10 cellular contexts compared by ENCODE assay signal in the genomic region with DNA sequence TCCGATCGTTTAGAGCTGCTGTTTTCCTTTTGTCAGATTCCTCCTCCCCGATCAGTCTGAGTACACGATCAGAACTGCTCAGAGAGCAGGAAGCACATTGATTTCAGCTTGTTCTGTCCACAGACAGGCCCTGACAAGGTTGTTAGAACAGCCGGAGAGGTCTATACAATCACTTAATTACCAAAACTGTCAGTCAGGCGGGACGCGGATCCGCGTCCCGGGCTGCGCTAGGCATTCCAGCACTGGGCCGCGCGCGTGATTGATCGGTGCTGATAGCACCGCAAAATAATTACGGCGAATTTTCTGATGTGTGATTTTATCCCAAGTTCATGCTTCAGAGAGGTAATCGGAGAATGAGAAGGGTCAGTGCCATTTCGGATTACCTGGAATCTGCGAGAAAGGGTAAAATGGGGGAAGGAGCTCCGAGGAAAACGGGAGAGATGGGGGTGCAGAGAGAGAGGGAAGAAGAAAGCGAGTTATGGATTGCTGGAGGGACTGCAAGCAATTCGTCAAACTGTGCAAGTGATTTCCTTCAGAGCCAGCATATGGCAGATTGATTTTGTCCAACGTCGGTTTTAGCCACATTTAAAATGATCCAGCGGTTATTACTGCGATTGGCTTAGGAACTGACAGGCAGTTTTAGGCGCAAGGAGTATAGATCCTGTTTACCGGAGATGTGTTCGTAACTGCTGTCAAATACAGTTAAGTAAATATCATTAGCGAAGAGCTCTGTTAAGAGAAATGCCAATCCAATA. TPM values are rescaled to one million over a fixed set of nuclear protein-coding genes. Genes with fewer than 3 reads are reported as not detected.
DNase-seq lines count a peak whose midpoint lies in the region; ATAC-seq and TF ChIP-seq lines count a peak whose summit lies in the region.
"Had no signal": no experiment of that assay in that cellular context is flagged by ENCODE, and none has a peak within 500 bp of the region (broad histone marks: within the 10 kb centered on the region; RNA-seq: fewer than 3 reads in every experiment).

No MANE protein-coding gene starts in this region.

- CTCF ChIA-PET in activated CD8-positive, alpha-beta T cell treated with anti-CD3 and anti-CD28 coated beads for 36 hours (lab: Charles Lee), result interaction anchor here (0.9 to 3.5 kb wide), 5 partner anchors 11 to 439 kb away, joined by 3 to 12 read pairs (median 4); no protein-coding TSS in a partner anchor

- no peaks in the 10 kb centered on the region for H3K9me2 ChIP-seq in MM.1S (replicated peaks; ENCODE audit: insufficient read depth, low read length)

- POLR2A ChIA-PET in activated CD8-positive, alpha-beta T cell treated with anti-CD3 and anti-CD28 coated beads for 36 hours (lab: Charles Lee), result interaction anchor here (0.6 kb wide), 1 partner anchor 145 kb away, joined by 3 read pairs; no protein-coding TSS in a partner anchor

- TF ChIP-seq CTCF in GM20000 (IDR thresholded peaks at IDR 0.05; ENCODE audit: extremely low read depth, missing control alignments), result no peak
- no peak for TF ChIP-seq CTCF in activated CD8-positive, alpha-beta T cell treated with anti-CD3 and anti-CD28 coated beads for 36 hours (IDR thresholded peaks at IDR 0.05)
- no peak for TF ChIP-seq CTCF in right atrium auricular region (IDR thresholded peaks at IDR 0.05)
- no peak for TF ChIP-seq CTCF in MM.1S (IDR thresholded peaks at IDR 0.05; ENCODE audit: low read length)

- intact Hi-C loops in activated CD8-positive, alpha-beta T cell treated with anti-CD3 and anti-CD28 coated beads for 36 hours (cut with micrococcal nuclease), result loop anchor here (5.0 to 10.0 kb wide), 3 partner anchors 111 to 439 kb away; no protein-coding TSS in a partner anchor

- no peak for ATAC-seq in activated CD8-positive, alpha-beta T cell treated with anti-CD3 and anti-CD28 coated beads for 36 hours
- ATAC-seq in HG03159 (IDR thresholded peaks at IDR 0.05; ENCODE audit: unreplicated experiment), result no peak

- H3K9ac ChIP-seq in MM.1S (ENCODE audit: low read length), result no peak overlapping the region

- H3K27ac ChIP-seq in right atrium auricular region (no peak overlapping the region), MM.1S (ENCODE audit: low read length) (no peak overlapping the region)

- H3K9me3 Mint-ChIP-seq in activated CD8-positive, alpha-beta T cell treated with anti-CD3 and anti-CD28 coated beads for 36 hours, result peaks cover 5% of the 10 kb centered on the region

- H3K4me1 ChIP-seq in right atrium auricular region, result peaks cover 0 to 57% of the 10 kb centered on the region in 2 donors
- H3K4me1 ChIP-seq in MM.1S (ENCODE audit: low read length), result no peaks in the 10 kb centered on the region

- H3F3A ChIP-seq in MM.1S (ENCODE audit: insufficient read depth, low read length), result 0 out of 2 replicates have a peak, but pooled peaks cover 3% of the 10 kb centered on the region

- H3K9me3 ChIP-seq in right atrium auricular region, result peaks cover 0 to under 1% of the 10 kb centered on the region in 2 donors
- no peaks in the 10 kb centered on the region for H3K9me3 ChIP-seq in MM.1S (replicated peaks; ENCODE audit: insufficient read depth, low read length)

- H3K36me3 Mint-ChIP-seq in activated CD8-positive, alpha-beta T cell treated with anti-CD3 and anti-CD28 coated beads for 36 hours (ENCODE audit: low read depth), result peaks cover 15% of the 10 kb centered on the region

- peak overlapping the region; percentile 48 for H3K4me3 Mint-ChIP-seq in activated CD8-positive, alpha-beta T cell treated with anti-CD3 and anti-CD28 coated beads for 36 hours

- peaks cover 91% of the 10 kb centered on the region for H3K27me3 Mint-ChIP-seq in activated CD8-positive, alpha-beta T cell treated with anti-CD3 and anti-CD28 coated beads for 36 hours

- no peak overlapping the region for H3K4me2 ChIP-seq in MM.1S (ENCODE audit: low read depth, low read length)

- H3K36me3 ChIP-seq in right atrium auricular region, result no peaks in the 10 kb centered on the region
- no peaks in the 10 kb centered on the region for H3K36me3 ChIP-seq in MM.1S (replicated peaks; ENCODE audit: insufficient read depth, low read length)

- peaks cover 60% of the 10 kb centered on the region for H3K4me1 Mint-ChIP-seq in activated CD8-positive, alpha-beta T cell treated with anti-CD3 and anti-CD28 coated beads for 36 hours (ENCODE audit: low read depth)

- H3K4me3 ChIP-seq in right atrium auricular region (peak overlapping the region; percentile 13 to 35), MM.1S (ENCODE audit: low read length) (no peak overlapping the region)

- H4K20me1 ChIP-seq in MM.1S (ENCODE audit: insufficient read depth, low read length), result no peaks in the 10 kb centered on the region

- H2AFZ ChIP-seq in MM.1S (ENCODE audit: low read length), result no peak overlapping the region

- DNase-seq in GM20000 (ENCODE audit: low spot score), result peak; percentile 31
- DNase-seq in activated CD8-positive, alpha-beta T cell treated with anti-CD3 and anti-CD28 coated beads for 36 hours, result peak; percentile 4
- no peak for DNase-seq in right atrium auricular region (ENCODE audit: low spot score)
- DNase-seq in renal cortical epithelial cell (ENCODE audit: low read depth), result peak; percentile 1
- DNase-seq in NCI-H1436 treated with DMSO at 0.1 percent for 48 hours (lab: John Stamatoyannopoulos, UW), result no peak
- no peak for DNase-seq in MM.1S
- no peak for DNase-seq in activated CD4-positive, CD25-positive, alpha-beta regulatory T cell treated with anti-CD3 and anti-CD28 coated beads, Interleukin-2, amount 50 U/mL, for 72 hours
- DNase-seq: activated gamma-delta T cell treated with Interleukin-2 at 50 U/mL for 16 hours, hippocampal formation had no signal

- H3K79me2 ChIP-seq in MM.1S (ENCODE audit: low read length), result no peaks in the 10 kb centered on the region

- peaks cover 65 to 86% of the 10 kb centered on the region in 2 donors for H3K27me3 ChIP-seq in right atrium auricular region
- H3K27me3 ChIP-seq in MM.1S (replicated peaks; ENCODE audit: insufficient read depth, low read length), result peaks cover 10% of the 10 kb centered on the region; the same call in 1 of the 2 replicates

- no peak overlapping the region for H3K27ac Mint-ChIP-seq in activated CD8-positive, alpha-beta T cell treated with anti-CD3 and anti-CD28 coated beads for 36 hours

RNA-seq across cellular contexts. Expression of a gene that starts 9.0 kb away (rescaled TPM):
- total RNA-seq in activated CD8-positive, alpha-beta T cell treated with anti-CD3 and anti-CD28 coated beads for 36 hours, result not detected
- total RNA-seq in right atrium auricular region, result not detected
- total RNA-seq in renal cortical epithelial cell, result not detected in 2 replicates

Comparison
In these comparisons a context has a peak if more than half of its experiments do, and no peak if none do; other contexts are left out.
1. DNase-seq: peak in GM20000 (single experiment), activated CD8-positive, alpha-beta T cell treated with anti-CD3 and anti-CD28 coated beads for 36 hours (single experiment) and renal cortical epithelial cell (single experiment); none in right atrium auricular region (single experiment), NCI-H1436 treated with DMSO at 0.1 percent for 48 hours (single experiment), MM.1S (single experiment) and activated CD4-positive, CD25-positive, alpha-beta regulatory T cell treated with anti-CD3 and anti-CD28 coated beads, Interleukin-2, amount 50 U/mL, for 72 hours (single experiment).